Comparison of ENCODE assay signal across 9 cellular contexts in the genomic region with DNA sequence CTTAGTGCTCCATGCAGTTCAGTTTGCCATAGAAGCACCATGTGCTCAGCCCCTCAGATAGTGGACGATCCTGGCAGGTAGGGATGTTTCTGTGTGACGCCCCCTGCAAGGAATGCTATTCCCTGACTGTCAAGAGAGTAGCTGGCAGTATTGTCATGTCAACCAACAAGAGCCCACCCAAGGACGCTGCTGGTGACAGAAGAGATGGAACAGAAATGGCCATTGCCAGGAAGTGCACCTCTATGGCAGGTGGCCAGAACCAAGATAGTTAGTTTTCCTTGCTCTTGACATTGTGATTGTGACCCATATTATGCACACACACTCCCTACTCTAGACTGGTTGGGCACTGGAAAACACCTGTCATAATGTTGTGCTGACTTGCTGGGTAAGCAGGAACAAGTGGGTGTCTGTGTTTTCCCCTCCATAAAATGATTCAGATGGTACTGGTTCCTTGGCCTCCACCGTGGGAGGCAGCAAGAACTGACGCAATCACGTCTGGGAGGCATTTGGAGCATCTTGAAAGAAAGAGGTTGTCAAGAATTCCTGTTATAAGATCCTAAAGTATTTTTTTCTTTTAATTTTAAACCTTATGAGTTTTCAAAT.
DNase-seq lines count a peak whose midpoint lies in the region; ATAC-seq and TF ChIP-seq lines count a peak whose summit lies in the region.
"Had no signal": no experiment of that assay in that cellular context is flagged by ENCODE, and none has a peak within 500 bp of the region (broad histone marks: within the 10 kb centered on the region; RNA-seq: fewer than 3 reads in every experiment).

No MANE protein-coding gene starts in this region.

- POLR2A ChIA-PET in activated B cell treated with CpG ODN at 0.5 μM for 24 hours (lab: Charles Lee) = interaction anchor here (0.7 kb wide), 1 partner anchor 700 kb away, joined by 6 read pairs; no protein-coding TSS in a partner anchor

- H3K4me1 Mint-ChIP-seq in activated B cell treated with CpG ODN at 0.5 μM for 24 hours = peaks cover 34% of the 10 kb centered on the region

- H3K79me2 ChIP-seq in GM23248 (ENCODE audit: insufficient read depth) = no peaks in the 10 kb centered on the region

- no peak overlapping the region for H3K4me3 Mint-ChIP-seq in activated B cell treated with CpG ODN at 0.5 μM for 24 hours

- peak; percentile 31 for DNase-seq in GM23248
- DNase-seq in activated B cell treated with CpG ODN at 0.5 μM for 24 hours = no peak
- DNase-seq in effector CD8-positive, alpha-beta T cell (lab: John Stamatoyannopoulos, UW) = peak; percentile 10
- DNase-seq in stimulated activated CD4-positive, alpha-beta T cell treated with anti-CD3 and anti-CD28 coated beads, Interleukin-2, amount 100 ng/mL, for 24 hours = peak; percentile 51 to 65
- DNase-seq in tibial artery = no peak
- DNase-seq in DMS79 (lab: John Stamatoyannopoulos, UW) = no peak
- DNase-seq in HuH-7.5 (ENCODE audit: low spot score) = no peak

- H2AFZ ChIP-seq in GM23248 = no peak overlapping the region

- 39 to 41% methylated on average over 6 of the region's 6 CpGs for WGBS in GM23248 (ENCODE audit: low coverage in 1 of 2, low lambda C conversion rate in 2 of 2, missing lambda C conversion rate in 2 of 2), 2 experiments

- TF ChIP-seq CTCF in activated B cell treated with CpG ODN at 0.5 μM for 24 hours (IDR thresholded peaks at IDR 0.05) = no peak
- TF ChIP-seq CTCF in tibial artery (IDR thresholded peaks at IDR 0.05) = no peak

- in situ Hi-C loops in GM23248 (cut with MboI) = no loop called here

- no peak overlapping the region for H3K9ac ChIP-seq in GM23248

- H3K36me3 ChIP-seq in GM23248 (ENCODE audit: low read depth) (no peaks in the 10 kb centered on the region), tibial artery (no peaks in the 10 kb centered on the region)

- H3K4me2 ChIP-seq in GM23248 (ENCODE audit: unreplicated experiment) = no peak overlapping the region

- H3F3A ChIP-seq in GM23248 (ENCODE audit: insufficient read depth) = no peaks in the 10 kb centered on the region

- no peaks in the 10 kb centered on the region for H3K27me3 ChIP-seq in GM23248 (replicated peaks; ENCODE audit: insufficient read depth)
- no peaks in the 10 kb centered on the region for H3K27me3 ChIP-seq in tibial artery

- CTCF ChIA-PET in activated B cell treated with CpG ODN at 0.5 μM for 24 hours (lab: Charles Lee) = no interaction called here

- no peaks in the 10 kb centered on the region for H3K4me1 ChIP-seq in GM23248 (ENCODE audit: insufficient read depth)
- no peaks in the 10 kb centered on the region for H3K4me1 ChIP-seq in tibial artery

- peak overlapping the region; percentile 35 for H3K27ac Mint-ChIP-seq in activated B cell treated with CpG ODN at 0.5 μM for 24 hours

- no peaks in the 10 kb centered on the region for H3K9me2 ChIP-seq in GM23248 (ENCODE audit: insufficient read depth)

- H3K27ac ChIP-seq in GM23248 (no peak overlapping the region), tibial artery (no peak overlapping the region)
- H3K27ac ChIP-seq: RWPE1 had no signal

- H3K4me3 ChIP-seq in GM23248 (no peak overlapping the region), tibial artery (no peak overlapping the region)

- H3K27me3 Mint-ChIP-seq in activated B cell treated with CpG ODN at 0.5 μM for 24 hours = no peaks in the 10 kb centered on the region

- H3K9me3 ChIP-seq in GM23248 (ENCODE audit: low read depth) = no peaks in the 10 kb centered on the region
- no peaks in the 10 kb centered on the region for H3K9me3 ChIP-seq in tibial artery

- ATAC-seq in activated B cell treated with CpG ODN at 0.5 μM for 24 hours (ENCODE audit: low read depth) (peak; percentile 61), HG02884 (IDR thresholded peaks at IDR 0.05; ENCODE audit: unreplicated experiment) (no peak)

- no peaks in the 10 kb centered on the region for H4K20me1 ChIP-seq in GM23248 (ENCODE audit: insufficient read depth)

- intact Hi-C loops in activated B cell treated with CpG ODN at 0.5 μM for 24 hours (cut with micrococcal nuclease) (no loop called here), tibial artery (cut with DNase I; ENCODE audit: low total_unique reads) (no loop called here)

- H3K9me3 Mint-ChIP-seq in activated B cell treated with CpG ODN at 0.5 μM for 24 hours = no peaks in the 10 kb centered on the region

- no peaks in the 10 kb centered on the region for H3K36me3 Mint-ChIP-seq in activated B cell treated with CpG ODN at 0.5 μM for 24 hours (ENCODE audit: low read depth)

Comparison
In these comparisons a context has a peak if more than half of its experiments do, and no peak if none do; other contexts are left out.
1. DNase-seq: peak in GM23248 (single experiment), effector CD8-positive, alpha-beta T cell (single experiment) and stimulated activated CD4-positive, alpha-beta T cell treated with anti-CD3 and anti-CD28 coated beads, Interleukin-2, amount 100 ng/mL, for 24 hours (2 of 2); none in activated B cell treated with CpG ODN at 0.5 μM for 24 hours (single experiment), tibial artery (0 of 2), DMS79 (single experiment) and HuH-7.5 (single experiment).